Comparison of ENCODE assay signal across 8 cellular contexts in genomic region chr11:117843666-117844484, GRCh38. TPM values are rescaled to one million over a fixed set of nuclear protein-coding genes. Genes with fewer than 3 reads are reported as not detected.
DNase-seq lines count a peak whose midpoint lies in the region; ATAC-seq and TF ChIP-seq lines count a peak whose summit lies in the region.

No MANE protein-coding gene starts in this region.

- H3K4me1 ChIP-seq in adrenal gland (replicated peaks in 1 of 2), result peaks cover 0 to 11% of the 10 kb centered on the region in 2 donors

- H3K9me3 ChIP-seq in adrenal gland (replicated peaks in 1 of 3), result no peaks in the 10 kb centered on the region

- peaks cover 0 to 16% of the 10 kb centered on the region in 2 donors for H3K36me3 ChIP-seq in adrenal gland (replicated peaks in 1 of 2)

- intact Hi-C loops in adrenal gland (cut with DNase I), result loop anchor here (2.0 kb wide), 2 partner anchors 103 to 105 kb away; no protein-coding TSS in a partner anchor
- intact Hi-C loops in left cardiac atrium (cut with DNase I), result loop anchor here (1.0 to 10.0 kb wide), 5 partner anchors 63 to 211 kb away; no protein-coding TSS in a partner anchor

- in situ Hi-C loops in G401 (cut with HindIII; ENCODE audit: low sequenced_read_pairs), result no loop called here

- no peaks in the 10 kb centered on the region for H3K36me3 Mint-ChIP-seq in T-helper 2 cell treated with Interferon-gamma antibody and Interleukin-4, amounts not matched to agents 5 μg/mL and 100 μg/mL, for 36 hours (ENCODE audit: low read depth)

- TF ChIP-seq CTCF in adrenal gland (IDR thresholded peaks at IDR 0.05), result peak; percentile 97 to 100 (median 99)
- TF ChIP-seq CTCF in retinal pigment epithelial cell (conservative IDR thresholded peaks at IDR 0.05; ENCODE audit: low read depth, low read length), result peak; percentile 99

- ATAC-seq in left cardiac atrium (peak; percentile 66 to 71), GM19455 (IDR thresholded peaks at IDR 0.05; ENCODE audit: unreplicated experiment) (no peak), HG03159 (IDR thresholded peaks at IDR 0.05; ENCODE audit: unreplicated experiment) (no peak)

- DNase-seq in G401 (ENCODE audit: low spot score) (peak; percentile 83), LoVo (ENCODE audit: low spot score) (peak; percentile 62), adrenal gland (peak; percentile 67 to 92 (median 83)), left cardiac atrium (peak; percentile 82), retinal pigment epithelial cell (ENCODE audit: low read depth) (no peak)
- DNase-seq in T-helper 2 cell treated with Interferon-gamma antibody and Interleukin-4, amounts not matched to agents 5 μg/mL and 100 μg/mL, for 36 hours (ENCODE audit: low spot score), result peak; percentile 61

- no peaks in the 10 kb centered on the region for H3K4me1 Mint-ChIP-seq in T-helper 2 cell treated with Interferon-gamma antibody and Interleukin-4, amounts not matched to agents 5 μg/mL and 100 μg/mL, for 36 hours (ENCODE audit: low read depth)

- WGBS in adrenal gland, 4 donors, result 13 to 27% (median 22%) methylated on average over 7 to 9 of the region's 9 CpGs

- H3K27me3 ChIP-seq in adrenal gland, result no peaks in the 10 kb centered on the region

- no peaks in the 10 kb centered on the region for H3K9me3 Mint-ChIP-seq in T-helper 2 cell treated with Interferon-gamma antibody and Interleukin-4, amounts not matched to agents 5 μg/mL and 100 μg/mL, for 36 hours

- no peak overlapping the region for H3K4me3 ChIP-seq in adrenal gland
- no peak overlapping the region for H3K4me3 ChIP-seq in retinal pigment epithelial cell (ENCODE audit: low read length)

- peaks cover 5% of the 10 kb centered on the region for H3K27me3 Mint-ChIP-seq in T-helper 2 cell treated with Interferon-gamma antibody and Interleukin-4, amounts not matched to agents 5 μg/mL and 100 μg/mL, for 36 hours (ENCODE audit: low read depth)

- H3K27ac ChIP-seq in adrenal gland, result no peak overlapping the region

- no peak overlapping the region for H3K27ac Mint-ChIP-seq in T-helper 2 cell treated with Interferon-gamma antibody and Interleukin-4, amounts not matched to agents 5 μg/mL and 100 μg/mL, for 36 hours

- TF ChIP-seq POLR2A in adrenal gland (IDR thresholded peaks at IDR 0.05), result no peak

- no peak overlapping the region for H3K4me3 Mint-ChIP-seq in T-helper 2 cell treated with Interferon-gamma antibody and Interleukin-4, amounts not matched to agents 5 μg/mL and 100 μg/mL, for 36 hours

RNA-seq across cellular contexts. Expression of gene FXYD2, which starts 19.3 kb away (rescaled TPM):
- total RNA-seq in G401 (2014; rRNA removed; shearing (Covaris generic)), result not detected in 2 replicates
- 1 to 10 TPM in 6 of 8 donors, not detected in 2; 1.2 to 4.3 (median 2.7) TPM for total RNA-seq in adrenal gland
- polyA plus RNA-seq in adrenal gland, result 10 to 100 TPM in 1 of 3 donors, 1 to 10 TPM in 1, under 1 TPM in 1; 0.27 to 11.3 (median 3.6) TPM
- total RNA-seq in left cardiac atrium, result 1 to 10 TPM; 1.6 to 1.9 TPM

RNA-seq across cellular contexts. Expression of gene FXYD6, which starts 32.6 kb away (rescaled TPM):
- not detected in 2 replicates for total RNA-seq in G401 (2014; rRNA removed; shearing (Covaris generic))
- total RNA-seq in adrenal gland (100 to 1,000 TPM in 5 of 8 donors, 10 to 100 TPM in 3; 54.4 to 218 (median 104) TPM), left cardiac atrium (10 to 100 TPM; 31.2 to 37.6 TPM)
- polyA plus RNA-seq in adrenal gland, result 10 to 100 TPM; 83.2 to 94.4 (median 93.9) TPM

RNA-seq across cellular contexts. Expression of gene DSCAML1, which starts 46.9 kb away (rescaled TPM):
- total RNA-seq in G401 (2014; rRNA removed; shearing (Covaris generic)), result not detected in 2 replicates
- total RNA-seq in adrenal gland (1 to 10 TPM in 1 of 8 donors, under 1 TPM in 6, not detected in 1; 0.09 to 1.7 (median 0.57) TPM), left cardiac atrium (under 1 TPM; 0.76 to 0.88 TPM)
- polyA plus RNA-seq in adrenal gland, result 1 to 10 TPM in 1 of 3 donors, under 1 TPM in 2; 0.33 to 1.9 (median 0.40) TPM

Comparison
In these comparisons a context has a peak if more than half of its experiments do, and no peak if none do; other contexts are left out.
1. ATAC-seq: peak in left cardiac atrium (2 of 2); none in GM19455 (single experiment) and HG03159 (single experiment).
2. RNA of gene FXYD6, which starts 32.6 kb away (total RNA-seq): 54.4 to 218 TPM in adrenal gland and 31.2 to 37.6 TPM in left cardiac atrium; not detected in G401; every median in the first group is over 10 times any median in the second.